In genomic region chr11:111944139-111944538, GRCh38 we compare ENCODE assay signal across 9 cellular contexts. TPM values are rescaled to one million over a fixed set of nuclear protein-coding genes. Genes with fewer than 3 reads are reported as not detected.
A peak's percentile ranks its signal among the peaks of the same experiment; 100 is the strongest.
DNase-seq lines count a peak whose midpoint lies in the region; ATAC-seq, FAIRE-seq and TF ChIP-seq lines count a peak whose summit lies in the region.
"Had no signal": no experiment of that assay in that cellular context is flagged by ENCODE, and none has a peak within 500 bp of the region (broad histone marks: within the 10 kb centered on the region; RNA-seq: fewer than 3 reads in every experiment).

No MANE protein-coding gene starts in this region.

- H3K9ac ChIP-seq in HepG2 (ENCODE audit: insufficient read depth, low read depth, low read length): no peak overlapping the region

- H3K9me3 ChIP-seq in HepG2 (ENCODE audit: low read length): no peaks in the 10 kb centered on the region
- H3K9me3 ChIP-seq in right lobe of liver: no peaks in the 10 kb centered on the region

- H3K79me2 ChIP-seq in HepG2 (ENCODE audit: insufficient read depth, low read length): peaks cover 7% of the 10 kb centered on the region

- H3K4me2 ChIP-seq in HepG2 (ENCODE audit: low read depth, low read length): no peak overlapping the region

- H3K9me3 Mint-ChIP-seq in brain: no peaks in the 10 kb centered on the region

- H3K27me3 Mint-ChIP-seq in brain: no peaks in the 10 kb centered on the region

- H3K27ac Mint-ChIP-seq in brain: peak overlapping the region in 4 of 5 experiments; percentile 55 to 92 (median 62)

- no peak overlapping the region for H3K4me3 ChIP-seq in HepG2 (replicated peaks in 1 of 3; ENCODE audit: insufficient read depth in 1 of 3, low read depth in 2 of 3, low read length in 3 of 3)
- no peak overlapping the region for H3K4me3 ChIP-seq in right lobe of liver

- TF ChIP-seq POLR2A in HepG2 (IDR thresholded peaks at IDR 0.05; ENCODE audit: insufficient read depth in 1 of 2, low read depth in 2 of 2, low read length in 2 of 2): no peak
- no peak for TF ChIP-seq POLR2A in right lobe of liver (IDR thresholded peaks at IDR 0.05)

- H3K4me1 Mint-ChIP-seq in brain: peaks cover 54% of the 10 kb centered on the region

- in situ Hi-C loops in HepG2 (cut with HindIII; ENCODE audit: extremely low pct_ligation_motif_present, low pct_unique_long_range_greater_than_20kb): no loop called here

- POLR2A ChIA-PET in HepG2 (lab: Yijun Ruan, JAX): interaction anchor here (1.0 to 2.0 kb wide), 2 partner anchors 9 to 39 kb away, joined by 4 to 11 read pairs; no protein-coding TSS in a partner anchor

- no peak for TF ChIP-seq RAD21 in HepG2 (CRISPR knock-in tag; IDR thresholded peaks at IDR 0.05)

- no peak for TF ChIP-seq CTCF in HepG2 (CRISPR knock-in tag; IDR thresholded peaks at IDR 0.05)
- TF ChIP-seq CTCF in right lobe of liver (IDR thresholded peaks at IDR 0.05): no peak
- TF ChIP-seq CTCF in brain (conservative IDR thresholded peaks at IDR 0.05): no peak

- DNase-seq in HepG2 (ENCODE audit: low spot score) (peak; percentile 29), right lobe of liver (no peak), medulla oblongata (ENCODE audit: extremely low spot score) (peak; percentile 2), NCI-H1092 (lab: John Stamatoyannopoulos, UW) (no peak), posterior vena cava (ENCODE audit: low spot score) (no peak), NCI-H2196 (lab: John Stamatoyannopoulos, UW; ENCODE audit: unreplicated experiment) (no peak), SW480 (ENCODE audit: low spot score) (no peak)
- DNase-seq: T1000 had no signal

- whole genome bisulfite sequencing in HepG2 (ENCODE audit: low lambda C conversion rate): 80% methylated on average over 3 of the region's 3 CpGs
- 63% methylated on average over 3 of the region's 3 CpGs for WGBS in right lobe of liver (ENCODE audit: insufficient coverage, low coverage, low lambda C conversion rate, missing lambda C conversion rate)

- H3K4me1 ChIP-seq in HepG2 (ENCODE audit: insufficient read depth, low read length) (peaks cover 51% of the 10 kb centered on the region), right lobe of liver (peaks cover 0 to 12% (median 0%) of the 10 kb centered on the region in 4 donors)

- TF ChIP-seq EP300 in HepG2 (IDR thresholded peaks at IDR 0.05; ENCODE audit: low read depth in 2 of 2, low read length in 2 of 2): no peak
- TF ChIP-seq EP300 in HepG2 (CRISPR knock-in tag; IDR thresholded peaks at IDR 0.05; ENCODE audit: borderline replicate concordance): no peak

- H3K27me3 ChIP-seq in HepG2 (ENCODE audit: control insufficient read depth in 1 of 2, insufficient read depth in 2 of 2, low read length in 2 of 2) (no peaks in the 10 kb centered on the region), right lobe of liver (no peaks in the 10 kb centered on the region)

- ATAC-seq in HepG2: no peak
- no peak for ATAC-seq in right lobe of liver

- peak overlapping the region; percentile 19 for H3K27ac ChIP-seq in HepG2 (ENCODE audit: extremely low read length, insufficient read depth, low read length)
- no peak overlapping the region for H3K27ac ChIP-seq in right lobe of liver

- no TSS peak for BruUV-seq in HepG2 (replicated peaks; lab: Mats Ljungman, UMichigan)

- H3K4me3 Mint-ChIP-seq in brain: peak overlapping the region in 1 of 5 experiments; percentile 70

- no peak overlapping the region for H2AFZ ChIP-seq in HepG2 (ENCODE audit: low read length)

- 0 out of 5 replicates have a peak, but pooled peaks cover 0 to 8% of the 10 kb centered on the region in 2 experiments for H3K36me3 ChIP-seq in HepG2 (replicated peaks in 1 of 2; ENCODE audit: control insufficient read depth in 1 of 2, insufficient read depth in 2 of 2, low read length in 2 of 2)
- no peaks in the 10 kb centered on the region for H3K36me3 ChIP-seq in right lobe of liver

- FAIRE-seq in HepG2 (lab: Jason Lieb, UNC): no peak

- intact Hi-C loops in HepG2 (cut with micrococcal nuclease; ENCODE audit: unreplicated experiment): no loop called here
- intact Hi-C loops in right lobe of liver (cut with DNase I): no loop called here
- intact Hi-C loops in posterior vena cava (cut with DNase I): loop anchor here in 1 of 2 donors (1.0 kb wide), 1 partner anchor 39 kb away; no protein-coding TSS in a partner anchor

- peaks cover 12% of the 10 kb centered on the region for H3K36me3 Mint-ChIP-seq in brain

- H4K20me1 ChIP-seq in HepG2 (ENCODE audit: insufficient read depth, low read length): no peaks in the 10 kb centered on the region; the same call in 1 of the 2 replicates

- CTCF ChIA-PET in HepG2 (lab: Yijun Ruan, JAX; ENCODE audit: low intra/inter-chr PET ratio, low total read pairs): no interaction called here

RNA-seq across cellular contexts. Expression of gene DIXDC1, which starts 7.0 kb away (rescaled TPM):
- 25.0 and 29.7 TPM in 2 replicates for total RNA-seq in HepG2 (2016; rRNA removed; fragmentation: Illumina TruSeq; extraction: Trizol)
- 3.1 and 3.8 TPM in 2 replicates for total RNA-seq in HepG2 (2016; cell fraction: cytosol; rRNA removed; fragmentation: Illumina TruSeq; extraction: Trizol; ENCODE audit: low read depth)
- 25.9 and 27.6 TPM in 2 replicates for total RNA-seq in HepG2 (2016; cell fraction: insoluble cytoplasmic fraction; rRNA removed; fragmentation: Illumina TruSeq; extraction: Trizol)
- total RNA-seq in HepG2 (2016; cell fraction: membrane; rRNA removed; fragmentation: Illumina TruSeq; extraction: Trizol): 9.8 and 10.5 TPM in 2 replicates
- total RNA-seq in HepG2 (2016; cell fraction: nucleus; rRNA removed; fragmentation: Illumina TruSeq; extraction: Trizol): 23.5 and 24.4 TPM in 2 replicates
- 7.8 and 10.4 TPM in 2 replicates for polyA plus RNA-seq in HepG2 (2011; rRNA removed)
- 5.8 and 6.4 TPM in 2 replicates for polyA plus RNA-seq in HepG2 (2011; cell fraction: cytosol; rRNA removed)
- polyA plus RNA-seq in HepG2 (2011; cell fraction: nucleus; rRNA removed): 8.3 and 10.8 TPM in 2 replicates
- 5.4 and 8.1 TPM in 2 replicates for polyA plus RNA-seq in HepG2 (2012)
- 0.92 and 1.2 TPM in 2 replicates for polyA plus RNA-seq in HepG2 (2016; cell fraction: cytosol; fragmentation: Illumina TruSeq; extraction: Trizol; ENCODE audit: low read depth)
- 18.3 and 18.5 TPM in 2 replicates for polyA plus RNA-seq in HepG2 (2016; cell fraction: insoluble cytoplasmic fraction; fragmentation: Illumina TruSeq; extraction: Trizol; ENCODE audit: low read depth)
- 3.9 and 4.0 TPM in 2 replicates for polyA plus RNA-seq in HepG2 (2016; cell fraction: membrane; fragmentation: Illumina TruSeq; extraction: Trizol; ENCODE audit: low read depth)
- 15.8 and 16.2 TPM in 2 replicates for polyA plus RNA-seq in HepG2 (2016; cell fraction: nucleus; fragmentation: Illumina TruSeq; extraction: Trizol; ENCODE audit: insufficient read depth, low read depth)
- polyA minus RNA-seq in HepG2 (2011; rRNA and poly(A)+ RNA removed; ENCODE audit: low replicate concordance): 14.7 and 35.3 TPM in 2 replicates
- 13.1 and 16.2 TPM in 2 replicates for polyA minus RNA-seq in HepG2 (2011; cell fraction: cytosol; rRNA and poly(A)+ RNA removed)
- 27.1 and 33.9 TPM in 2 replicates for polyA minus RNA-seq in HepG2 (2011; cell fraction: nucleus; rRNA and poly(A)+ RNA removed)
- 10 to 100 TPM in 1 of 6 experiments, 1 to 10 TPM in 5; 4.5 to 10.4 (median 8.0) TPM for total RNA-seq in right lobe of liver
- polyA plus RNA-seq in brain (ENCODE audit: insufficient read depth, low read depth, low replicate concordance): 13.6 TPM
- total RNA-seq in posterior vena cava: 10 to 100 TPM; 40.5 to 44.5 TPM

RNA-seq across cellular contexts. Expression of gene C11orf52, which starts 25.4 kb away (rescaled TPM):
- total RNA-seq in HepG2 (2016; rRNA removed; fragmentation: Illumina TruSeq; extraction: Trizol) (7.4 and 10.5 TPM in 2 replicates), right lobe of liver (10 to 100 TPM in 4 of 6 experiments, 1 to 10 TPM in 2; 6.4 to 12.6 (median 10.3) TPM), posterior vena cava (1 to 10 TPM; 1.6 to 1.7 TPM)
- 4.1 and 5.5 TPM in 2 replicates for total RNA-seq in HepG2 (2016; cell fraction: cytosol; rRNA removed; fragmentation: Illumina TruSeq; extraction: Trizol; ENCODE audit: low read depth)
- 6.8 and 7.2 TPM in 2 replicates for total RNA-seq in HepG2 (2016; cell fraction: insoluble cytoplasmic fraction; rRNA removed; fragmentation: Illumina TruSeq; extraction: Trizol)
- total RNA-seq in HepG2 (2016; cell fraction: membrane; rRNA removed; fragmentation: Illumina TruSeq; extraction: Trizol): 8.8 and 9.2 TPM in 2 replicates
- total RNA-seq in HepG2 (2016; cell fraction: nucleus; rRNA removed; fragmentation: Illumina TruSeq; extraction: Trizol): 4.1 and 4.7 TPM in 2 replicates
- polyA plus RNA-seq in HepG2 (2011; rRNA removed) (11.0 and 16.5 TPM in 2 replicates), brain (ENCODE audit: insufficient read depth, low read depth, low replicate concordance) (9.1 TPM)
- 13.1 and 14.8 TPM in 2 replicates for polyA plus RNA-seq in HepG2 (2011; cell fraction: cytosol; rRNA removed)
- 5.6 and 8.0 TPM in 2 replicates for polyA plus RNA-seq in HepG2 (2011; cell fraction: nucleus; rRNA removed)
- polyA plus RNA-seq in HepG2 (2012): 9.9 and 12.8 TPM in 2 replicates
- 5.0 TPM in 2 replicates for polyA plus RNA-seq in HepG2 (2016; cell fraction: cytosol; fragmentation: Illumina TruSeq; extraction: Trizol; ENCODE audit: low read depth)
- 9.5 and 12.3 TPM in 2 replicates for polyA plus RNA-seq in HepG2 (2016; cell fraction: insoluble cytoplasmic fraction; fragmentation: Illumina TruSeq; extraction: Trizol; ENCODE audit: low read depth)
- polyA plus RNA-seq in HepG2 (2016; cell fraction: membrane; fragmentation: Illumina TruSeq; extraction: Trizol; ENCODE audit: low read depth): 9.8 and 10.0 TPM in 2 replicates
- polyA plus RNA-seq in HepG2 (2016; cell fraction: nucleus; fragmentation: Illumina TruSeq; extraction: Trizol; ENCODE audit: insufficient read depth, low read depth): 8.5 and 9.1 TPM in 2 replicates
- polyA minus RNA-seq in HepG2 (2011; rRNA and poly(A)+ RNA removed; ENCODE audit: low replicate concordance): 3.9 TPM in 1 of 2 replicates, not detected in the other
- polyA minus RNA-seq in HepG2 (2011; cell fraction: cytosol; rRNA and poly(A)+ RNA removed): 3.7 and 7.0 TPM in 2 replicates
- 3.3 and 5.7 TPM in 2 replicates for polyA minus RNA-seq in HepG2 (2011; cell fraction: nucleus; rRNA and poly(A)+ RNA removed)

RNA-seq across cellular contexts. Expression of gene HSPB2, which starts 31.6 kb away (rescaled TPM):
- not detected in 2 replicates for total RNA-seq in HepG2 (2016; rRNA removed; fragmentation: Illumina TruSeq; extraction: Trizol)
- total RNA-seq in HepG2 (2016; cell fraction: cytosol; rRNA removed; fragmentation: Illumina TruSeq; extraction: Trizol; ENCODE audit: low read depth): not detected in 2 replicates
- not detected in 2 replicates for total RNA-seq in HepG2 (2016; cell fraction: insoluble cytoplasmic fraction; rRNA removed; fragmentation: Illumina TruSeq; extraction: Trizol)
- total RNA-seq in HepG2 (2016; cell fraction: membrane; rRNA removed; fragmentation: Illumina TruSeq; extraction: Trizol): not detected in 2 replicates
- not detected in 2 replicates for total RNA-seq in HepG2 (2016; cell fraction: nucleus; rRNA removed; fragmentation: Illumina TruSeq; extraction: Trizol)
- 0.04 TPM in 1 of 2 replicates, not detected in the other for polyA plus RNA-seq in HepG2 (2011; rRNA removed)
- 0.05 TPM in 1 of 2 replicates, not detected in the other for polyA plus RNA-seq in HepG2 (2011; cell fraction: cytosol; rRNA removed)
- polyA plus RNA-seq in HepG2 (2011; cell fraction: nucleus; rRNA removed): 0.32 and 0.45 TPM in 2 replicates
- polyA plus RNA-seq in HepG2 (2012): not detected in 2 replicates
- not detected in 2 replicates for polyA plus RNA-seq in HepG2 (2016; cell fraction: cytosol; fragmentation: Illumina TruSeq; extraction: Trizol; ENCODE audit: low read depth)
- not detected in 2 replicates for polyA plus RNA-seq in HepG2 (2016; cell fraction: insoluble cytoplasmic fraction; fragmentation: Illumina TruSeq; extraction: Trizol; ENCODE audit: low read depth)
- not detected in 2 replicates for polyA plus RNA-seq in HepG2 (2016; cell fraction: membrane; fragmentation: Illumina TruSeq; extraction: Trizol; ENCODE audit: low read depth)
- polyA plus RNA-seq in HepG2 (2016; cell fraction: nucleus; fragmentation: Illumina TruSeq; extraction: Trizol; ENCODE audit: insufficient read depth, low read depth): not detected in 2 replicates
- 0.20 TPM in 1 of 2 replicates, not detected in the other for polyA minus RNA-seq in HepG2 (2011; rRNA and poly(A)+ RNA removed; ENCODE audit: low replicate concordance)
- not detected in 2 replicates for polyA minus RNA-seq in HepG2 (2011; cell fraction: cytosol; rRNA and poly(A)+ RNA removed)
- not detected in 2 replicates for polyA minus RNA-seq in HepG2 (2011; cell fraction: nucleus; rRNA and poly(A)+ RNA removed)
- total RNA-seq in right lobe of liver: under 1 TPM in 2 of 6 experiments, not detected in 4; 0.20 to 0.49 TPM
- polyA plus RNA-seq in brain (ENCODE audit: insufficient read depth, low read depth, low replicate concordance): 4.3 TPM
- 10 to 100 TPM; 11.6 to 16.5 TPM for total RNA-seq in posterior vena cava

RNA-seq across cellular contexts. Expression of gene CRYAB, which starts 32.6 kb away (rescaled TPM):
- total RNA-seq in HepG2 (2016; rRNA removed; fragmentation: Illumina TruSeq; extraction: Trizol): 0.55 and 0.69 TPM in 2 replicates
- total RNA-seq in HepG2 (2016; cell fraction: cytosol; rRNA removed; fragmentation: Illumina TruSeq; extraction: Trizol; ENCODE audit: low read depth): 0.88 and 1.2 TPM in 2 replicates
- total RNA-seq in HepG2 (2016; cell fraction: insoluble cytoplasmic fraction; rRNA removed; fragmentation: Illumina TruSeq; extraction: Trizol): 0.63 and 1.1 TPM in 2 replicates
- total RNA-seq in HepG2 (2016; cell fraction: membrane; rRNA removed; fragmentation: Illumina TruSeq; extraction: Trizol): 0.80 and 1.1 TPM in 2 replicates
- total RNA-seq in HepG2 (2016; cell fraction: nucleus; rRNA removed; fragmentation: Illumina TruSeq; extraction: Trizol): not detected in 2 replicates
- polyA plus RNA-seq in HepG2 (2011; rRNA removed): 0.24 and 1.1 TPM in 2 replicates
- polyA plus RNA-seq in HepG2 (2011; cell fraction: cytosol; rRNA removed): 0.35 and 0.36 TPM in 2 replicates
- polyA plus RNA-seq in HepG2 (2011; cell fraction: nucleus; rRNA removed): 0.74 and 1.7 TPM in 2 replicates
- 0.70 and 0.88 TPM in 2 replicates for polyA plus RNA-seq in HepG2 (2012)
- polyA plus RNA-seq in HepG2 (2016; cell fraction: cytosol; fragmentation: Illumina TruSeq; extraction: Trizol; ENCODE audit: low read depth): 0.90 and 1.9 TPM in 2 replicates
- polyA plus RNA-seq in HepG2 (2016; cell fraction: insoluble cytoplasmic fraction; fragmentation: Illumina TruSeq; extraction: Trizol; ENCODE audit: low read depth): 1.3 and 1.6 TPM in 2 replicates
- 1.4 TPM in 2 replicates for polyA plus RNA-seq in HepG2 (2016; cell fraction: membrane; fragmentation: Illumina TruSeq; extraction: Trizol; ENCODE audit: low read depth)
- polyA plus RNA-seq in HepG2 (2016; cell fraction: nucleus; fragmentation: Illumina TruSeq; extraction: Trizol; ENCODE audit: insufficient read depth, low read depth): 1.4 and 4.7 TPM in 2 replicates
- polyA minus RNA-seq in HepG2 (2011; rRNA and poly(A)+ RNA removed; ENCODE audit: low replicate concordance): 0.70 TPM in 1 of 2 replicates, not detected in the other
- polyA minus RNA-seq in HepG2 (2011; cell fraction: cytosol; rRNA and poly(A)+ RNA removed): not detected in 2 replicates
- not detected in 2 replicates for polyA minus RNA-seq in HepG2 (2011; cell fraction: nucleus; rRNA and poly(A)+ RNA removed)
- total RNA-seq in right lobe of liver: 10 to 100 TPM in 2 of 6 experiments, 1 to 10 TPM in 4; 3.6 to 10.5 (median 6.7) TPM
- polyA plus RNA-seq in brain (ENCODE audit: insufficient read depth, low read depth, low replicate concordance): 1,548 TPM
- 100 to 1,000 TPM; 527 to 713 TPM for total RNA-seq in posterior vena cava

Comparison
In these comparisons a context has a peak if more than half of its experiments do, and no peak if none do; other contexts are left out.
1. DNase-seq: peak in HepG2 (single experiment) and medulla oblongata (single experiment); none in right lobe of liver (0 of 3), NCI-H1092 (single experiment), posterior vena cava (single experiment), NCI-H2196 (single experiment) and SW480 (single experiment).
2. RNA of gene HSPB2, which starts 31.6 kb away (total RNA-seq): 11.6 to 16.5 TPM in posterior vena cava; not detected in HepG2 and 0.20 to 0.49 TPM in right lobe of liver; every median in the first group is over 4 times any median in the second.